12 cellular contexts compared by ENCODE assay signal in genomic region chr1:91685994-91686393, GRCh38.
DNase-seq lines count a peak whose midpoint lies in the region; ATAC-seq and TF ChIP-seq lines count a peak whose summit lies in the region.
"Had no signal": no experiment of that assay in that cellular context is flagged by ENCODE, and none has a peak within 500 bp of the region (broad histone marks: within the 10 kb centered on the region; RNA-seq: fewer than 3 reads in every experiment).

No MANE protein-coding gene starts in this region.

- no peaks in the 10 kb centered on the region for H3K9me3 ChIP-seq in BLaER1 treated with 17β-estradiol and CSF1 and Interleukin-3, amounts not matched to agents 10 nM and 100 nM (replicated peaks in 1 of 11)
- no peaks in the 10 kb centered on the region for H3K9me3 ChIP-seq in MG63

- H3K27me3 Mint-ChIP-seq in effector memory CD8-positive, alpha-beta T cell: no peaks in the 10 kb centered on the region
- H3K27me3 Mint-ChIP-seq in natural killer cell treated with Interleukin-12 subunit alpha and Interleukin-12 subunit beta and Interleukin-15 and Interleukin-18, amount 100 ng/mL, for 72 hours: no peaks in the 10 kb centered on the region
- H3K27me3 Mint-ChIP-seq in type B pancreatic cell: no peaks in the 10 kb centered on the region

- H3K9ac ChIP-seq in BLaER1 treated with 17β-estradiol and CSF1 and Interleukin-3, amounts not matched to agents 10 nM and 100 nM: no peak overlapping the region

- no peak overlapping the region for H3K4me3 Mint-ChIP-seq in effector memory CD8-positive, alpha-beta T cell
- H3K4me3 Mint-ChIP-seq in natural killer cell treated with Interleukin-12 subunit alpha and Interleukin-12 subunit beta and Interleukin-15 and Interleukin-18, amount 100 ng/mL, for 72 hours: peak overlapping the region; percentile 31
- no peak overlapping the region for H3K4me3 Mint-ChIP-seq in type B pancreatic cell

- DNase-seq in MG63 (peak; percentile 43), type B pancreatic cell (ENCODE audit: extremely low spot score, unreplicated experiment) (no peak), SK-N-DZ (ENCODE audit: low spot score) (no peak)
- DNase-seq in effector memory CD8-positive, alpha-beta T cell: no peak
- DNase-seq in natural killer cell treated with Interleukin-12 subunit alpha and Interleukin-12 subunit beta and Interleukin-15 and Interleukin-18, amount 100 ng/mL, for 72 hours (ENCODE audit: low spot score): no peak
- DNase-seq: dorsolateral prefrontal cortex; NCI-H345; stimulated activated CD4-positive, alpha-beta T cell treated with anti-CD3 and anti-CD28 coated beads, Interleukin-1b, Interleukin-23, amount 100 ng/mL, for 48 hours; T-helper 9 cell had no signal

- no peak for ATAC-seq in effector memory CD8-positive, alpha-beta T cell (replicated peaks)
- no peak for ATAC-seq in natural killer cell treated with Interleukin-12 subunit alpha and Interleukin-12 subunit beta and Interleukin-15 and Interleukin-18, amount 100 ng/mL, for 72 hours
- ATAC-seq in HG02973 (IDR thresholded peaks at IDR 0.05; ENCODE audit: unreplicated experiment) (no peak), HG03342 (IDR thresholded peaks at IDR 0.05; ENCODE audit: unreplicated experiment) (no peak)

- H3K9me3 Mint-ChIP-seq in effector memory CD8-positive, alpha-beta T cell: no peaks in the 10 kb centered on the region
- H3K9me3 Mint-ChIP-seq in natural killer cell treated with Interleukin-12 subunit alpha and Interleukin-12 subunit beta and Interleukin-15 and Interleukin-18, amount 100 ng/mL, for 72 hours: no peaks in the 10 kb centered on the region
- H3K9me3 Mint-ChIP-seq in type B pancreatic cell: no peaks in the 10 kb centered on the region

- no peak overlapping the region for H3K4me3 ChIP-seq in BLaER1 treated with 17β-estradiol and CSF1 and Interleukin-3, amounts not matched to agents 10 nM and 100 nM
- no peak overlapping the region for H3K4me3 ChIP-seq in MG63
- H3K4me3 ChIP-seq: dorsolateral prefrontal cortex had no signal

- no peaks in the 10 kb centered on the region for H4K20me1 ChIP-seq in BLaER1 treated with 17β-estradiol and CSF1 and Interleukin-3, amounts not matched to agents 10 nM and 100 nM

- H3K36me3 Mint-ChIP-seq in effector memory CD8-positive, alpha-beta T cell (ENCODE audit: insufficient read depth): peaks cover 33% of the 10 kb centered on the region
- peaks cover 47% of the 10 kb centered on the region for H3K36me3 Mint-ChIP-seq in natural killer cell treated with Interleukin-12 subunit alpha and Interleukin-12 subunit beta and Interleukin-15 and Interleukin-18, amount 100 ng/mL, for 72 hours
- H3K36me3 Mint-ChIP-seq in type B pancreatic cell: peaks cover 14% of the 10 kb centered on the region

- no peak for TF ChIP-seq CTCF in type B pancreatic cell (conservative IDR thresholded peaks at IDR 0.05)

- H3K27me3 ChIP-seq in BLaER1 treated with 17β-estradiol and CSF1 and Interleukin-3, amounts not matched to agents 10 nM and 100 nM: no peaks in the 10 kb centered on the region
- H3K27me3 ChIP-seq in MG63: no peaks in the 10 kb centered on the region

- peak overlapping the region; percentile 86 to 88 for H3K27ac Mint-ChIP-seq in effector memory CD8-positive, alpha-beta T cell
- H3K27ac Mint-ChIP-seq in natural killer cell treated with Interleukin-12 subunit alpha and Interleukin-12 subunit beta and Interleukin-15 and Interleukin-18, amount 100 ng/mL, for 72 hours: peak overlapping the region; percentile 94 to 96
- no peak overlapping the region for H3K27ac Mint-ChIP-seq in type B pancreatic cell

- no peak overlapping the region for H3K27ac ChIP-seq in BLaER1 treated with 17β-estradiol and CSF1 and Interleukin-3, amounts not matched to agents 10 nM and 100 nM
- H3K27ac ChIP-seq: dorsolateral prefrontal cortex had no signal

- peaks cover 28 to 35% of the 10 kb centered on the region in 2 donors for H3K4me1 Mint-ChIP-seq in effector memory CD8-positive, alpha-beta T cell (ENCODE audit: low read depth in 2 of 2)
- peaks cover 60 to 76% of the 10 kb centered on the region in 2 donors for H3K4me1 Mint-ChIP-seq in natural killer cell treated with Interleukin-12 subunit alpha and Interleukin-12 subunit beta and Interleukin-15 and Interleukin-18, amount 100 ng/mL, for 72 hours (ENCODE audit: low read depth in 2 of 2)
- peaks cover 68% of the 10 kb centered on the region for H3K4me1 Mint-ChIP-seq in type B pancreatic cell (ENCODE audit: unreplicated experiment)

- H3K36me3 ChIP-seq in BLaER1 treated with 17β-estradiol and CSF1 and Interleukin-3, amounts not matched to agents 10 nM and 100 nM: peaks cover 0 to 3% (median 0%) of the 10 kb centered on the region in 11 experiments; a peak in 2 of 22 replicates
- H3K36me3 ChIP-seq in MG63: no peaks in the 10 kb centered on the region

- H3K4me2 ChIP-seq in BLaER1 treated with 17β-estradiol and CSF1 and Interleukin-3, amounts not matched to agents 10 nM and 100 nM: peak overlapping the region in 7 of 11 experiments; percentile 56 to 75 (median 69); a peak in 9 of 22 replicates

- H3K4me1 ChIP-seq in BLaER1 treated with 17β-estradiol and CSF1 and Interleukin-3, amounts not matched to agents 10 nM and 100 nM: peaks cover 26 to 49% (median 32%) of the 10 kb centered on the region in 10 experiments
